16 cellular contexts compared by ENCODE assay signal in the genomic region with DNA sequence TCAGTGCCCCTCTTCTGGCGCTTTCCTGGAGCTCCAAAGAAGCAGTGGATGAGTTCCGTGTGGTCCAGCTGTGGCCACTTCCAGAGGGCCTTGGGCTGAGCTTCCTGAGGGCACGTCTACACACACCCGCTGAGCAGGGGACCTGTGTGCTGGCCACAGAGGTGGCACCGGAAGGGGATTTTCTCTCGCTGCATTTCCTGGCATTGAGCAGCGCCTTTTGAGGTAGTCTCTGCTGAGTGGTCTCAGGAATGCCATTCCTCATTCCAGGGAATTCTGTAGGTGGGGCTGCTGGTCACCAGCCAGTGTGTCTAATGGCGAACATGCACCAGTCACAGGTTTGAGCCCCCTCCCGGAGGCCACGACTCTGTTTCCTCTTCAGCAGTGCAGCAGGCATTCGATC. TPM values are rescaled to one million over a fixed set of nuclear protein-coding genes. Genes with fewer than 3 reads are reported as not detected.
DNase-seq lines count a peak whose midpoint lies in the region; ATAC-seq, FAIRE-seq and TF ChIP-seq lines count a peak whose summit lies in the region.
"Had no signal": no experiment of that assay in that cellular context is flagged by ENCODE, and none has a peak within 500 bp of the region (broad histone marks: within the 10 kb centered on the region; RNA-seq: fewer than 3 reads in every experiment).

No MANE protein-coding gene starts in this region.

- no peaks in the 10 kb centered on the region for H3K36me3 ChIP-seq in SK-N-SH (replicated peaks in 1 of 2; ENCODE audit: control insufficient read depth in 1 of 2, insufficient read depth in 2 of 2, low read length in 1 of 2)
- no peaks in the 10 kb centered on the region for H3K36me3 ChIP-seq in endodermal cell (ENCODE audit: control insufficient read depth, insufficient read depth, low read length)

- H3K4me1 ChIP-seq in SK-N-SH (ENCODE audit: control insufficient read depth in 1 of 2, insufficient read depth in 2 of 2, low read depth in 1 of 2, low read length in 1 of 2) (peaks cover 5 to 62% of the 10 kb centered on the region in 2 experiments), endodermal cell (ENCODE audit: control insufficient read depth, insufficient read depth, low read length) (peaks cover 21% of the 10 kb centered on the region)

- H3K36me3 Mint-ChIP-seq in endodermal cell (ENCODE audit: low read depth), result no peaks in the 10 kb centered on the region
- no peaks in the 10 kb centered on the region for H3K36me3 Mint-ChIP-seq in mesothelial cell of epicardium
- H3K36me3 Mint-ChIP-seq in activated CD4-positive, alpha-beta memory T cell treated with anti-CD3 and anti-CD28 coated beads, Interleukin-2, amount 10 ng/mL, durations not matched to agents 7 days and 5 days (ENCODE audit: low read depth), result no peaks in the 10 kb centered on the region

- H3K4me3 ChIP-seq in SK-N-SH (ENCODE audit: low read depth in 2 of 2, low read length in 1 of 2) (no peak overlapping the region), endodermal cell (ENCODE audit: low read length) (no peak overlapping the region)

- TF ChIP-seq RAD21 in SK-N-SH (IDR thresholded peaks at IDR 0.05; ENCODE audit: low read length), result no peak

- no peak for TF ChIP-seq EP300 in SK-N-SH (IDR thresholded peaks at IDR 0.05; ENCODE audit: borderline replicate concordance in 1 of 2, low read depth in 1 of 2, low read length in 1 of 2)

- H3K4me3 Mint-ChIP-seq in endodermal cell (no peak overlapping the region), mesothelial cell of epicardium (no peak overlapping the region)
- H3K4me3 Mint-ChIP-seq in activated CD4-positive, alpha-beta memory T cell treated with anti-CD3 and anti-CD28 coated beads, Interleukin-2, amount 10 ng/mL, durations not matched to agents 7 days and 5 days, result no peak overlapping the region
- H3K4me3 Mint-ChIP-seq in stimulated activated naive CD8-positive, alpha-beta T cell treated with anti-CD3 and anti-CD28 coated beads, Interleukin-15, amount 100 ng/mL, for 72 hours, result no peak overlapping the region
- H3K4me3 Mint-ChIP-seq: dendritic cell treated with granulocyte-macrophage colony-stimulating factor and Interleukin-4, amounts not matched to agents 40 ng/mL and 50 ng/mL, for 4 days had no signal

- peak overlapping the region; percentile 61 for H3K27ac Mint-ChIP-seq in endodermal cell
- H3K27ac Mint-ChIP-seq in mesothelial cell of epicardium, result peak overlapping the region; percentile 97
- H3K27ac Mint-ChIP-seq in activated CD4-positive, alpha-beta memory T cell treated with anti-CD3 and anti-CD28 coated beads, Interleukin-2, amount 10 ng/mL, durations not matched to agents 7 days and 5 days, result no peak overlapping the region
- H3K27ac Mint-ChIP-seq in stimulated activated naive CD8-positive, alpha-beta T cell treated with anti-CD3 and anti-CD28 coated beads, Interleukin-15, amount 100 ng/mL, for 72 hours, result no peak overlapping the region
- H3K27ac Mint-ChIP-seq: dendritic cell treated with granulocyte-macrophage colony-stimulating factor and Interleukin-4, amounts not matched to agents 40 ng/mL and 50 ng/mL, for 4 days had no signal

- CTCF ChIA-PET in SK-N-SH (lab: Yijun Ruan, JAX), result interaction anchor here (0.8 kb wide), 2 partner anchors 18 to 148 kb away, joined by 3 to 4 read pairs; no protein-coding TSS in a partner anchor
- CTCF ChIA-PET in activated CD4-positive, alpha-beta memory T cell treated with anti-CD3 and anti-CD28 coated beads, Interleukin-2, amount 10 ng/mL, durations not matched to agents 7 days and 5 days (lab: Charles Lee), result no interaction called here

- H3K27ac ChIP-seq in SK-N-SH (ENCODE audit: low read depth in 2 of 2, low read length in 1 of 2) (peak overlapping the region; percentile 80 to 99; a peak in 3 of 4 replicates), endodermal cell (ENCODE audit: low read depth, low read length) (no peak overlapping the region)
- H3K27ac ChIP-seq: 22Rv1 had no signal

- H3K9me3 Mint-ChIP-seq in endodermal cell (no peaks in the 10 kb centered on the region), mesothelial cell of epicardium (no peaks in the 10 kb centered on the region)
- no peaks in the 10 kb centered on the region for H3K9me3 Mint-ChIP-seq in activated CD4-positive, alpha-beta memory T cell treated with anti-CD3 and anti-CD28 coated beads, Interleukin-2, amount 10 ng/mL, durations not matched to agents 7 days and 5 days
- no peaks in the 10 kb centered on the region for H3K9me3 Mint-ChIP-seq in stimulated activated naive CD8-positive, alpha-beta T cell treated with anti-CD3 and anti-CD28 coated beads, Interleukin-15, amount 100 ng/mL, for 72 hours
- H3K9me3 Mint-ChIP-seq: dendritic cell treated with granulocyte-macrophage colony-stimulating factor and Interleukin-4, amounts not matched to agents 40 ng/mL and 50 ng/mL, for 4 days had no signal

- no peaks in the 10 kb centered on the region for H4K20me1 ChIP-seq in SK-N-SH (ENCODE audit: insufficient read depth)

- DNase-seq in SK-N-SH, result no peak
- DNase-seq in endodermal cell, result peak; percentile 71
- no peak for DNase-seq in mesothelial cell of epicardium (ENCODE audit: low spot score in 2 of 2, unreplicated experiment in 2 of 2)
- no peak for DNase-seq in urothelium cell line (ENCODE audit: low spot score)
- no peak for DNase-seq in activated CD4-positive, alpha-beta memory T cell treated with anti-CD3 and anti-CD28 coated beads, Interleukin-2, amount 10 ng/mL, durations not matched to agents 7 days and 5 days
- no peak for DNase-seq in AG08396 (ENCODE audit: low spot score)
- no peak for DNase-seq in stimulated activated naive CD8-positive, alpha-beta T cell treated with anti-CD3 and anti-CD28 coated beads, Interleukin-15, amount 100 ng/mL, for 72 hours
- DNase-seq: activated CD4-positive, CD25-positive, alpha-beta regulatory T cell; activated gamma-delta T cell; hippocampal formation; KBM-7; NCI-H2107; stimulated activated naive CD8-positive, alpha-beta T cell treated with anti-CD3 and anti-CD28 coated beads, Interleukin-15, Interleukin-2, amounts not matched to agents 100 U/mL and 50 U/mL, for 24 hours had no signal

- no peaks in the 10 kb centered on the region for H3K79me2 ChIP-seq in SK-N-SH (ENCODE audit: insufficient read depth)

- no peak overlapping the region for H2AFZ ChIP-seq in SK-N-SH (ENCODE audit: low read depth)

- H3K27me3 Mint-ChIP-seq in endodermal cell (ENCODE audit: insufficient read depth) (no peaks in the 10 kb centered on the region), mesothelial cell of epicardium (ENCODE audit: low read depth) (no peaks in the 10 kb centered on the region)
- H3K27me3 Mint-ChIP-seq in activated CD4-positive, alpha-beta memory T cell treated with anti-CD3 and anti-CD28 coated beads, Interleukin-2, amount 10 ng/mL, durations not matched to agents 7 days and 5 days, result peaks cover 13% of the 10 kb centered on the region
- H3K27me3 Mint-ChIP-seq in stimulated activated naive CD8-positive, alpha-beta T cell treated with anti-CD3 and anti-CD28 coated beads, Interleukin-15, amount 100 ng/mL, for 72 hours, result peaks cover 20% of the 10 kb centered on the region

- H3K9me3 ChIP-seq in SK-N-SH, result no peaks in the 10 kb centered on the region
- H3K9me3 ChIP-seq in endodermal cell (ENCODE audit: control insufficient read depth, low read length), result no peaks in the 10 kb centered on the region

- no peak for TF ChIP-seq CTCF in SK-N-SH (IDR thresholded peaks at IDR 0.05)
- no peak for TF ChIP-seq CTCF in endodermal cell (conservative IDR thresholded peaks at IDR 0.05)
- TF ChIP-seq CTCF in mesothelial cell of epicardium (IDR thresholded peaks at IDR 0.05; ENCODE audit: unreplicated experiment), result no peak

- H3K9ac ChIP-seq in SK-N-SH (peak overlapping the region; percentile 61; the same call in 1 of the 2 replicates), endodermal cell (ENCODE audit: extremely low read depth, low read length, poor library complexity, severe bottlenecking) (no peak overlapping the region)

- no peak for ATAC-seq in SK-N-SH treated with all-trans-retinoic acid at 6 μM for 48 hours
- no peak for ATAC-seq in stimulated activated naive CD8-positive, alpha-beta T cell treated with anti-CD3 and anti-CD28 coated beads, Interleukin-15, amount 100 ng/mL, for 72 hours

- POLR2A ChIA-PET in SK-N-SH (lab: Yijun Ruan, JAX), result interaction anchor here (0.5 kb wide), 1 partner anchor 25 kb away, joined by 3 read pairs; no protein-coding TSS in a partner anchor
- POLR2A ChIA-PET in activated CD4-positive, alpha-beta memory T cell treated with anti-CD3 and anti-CD28 coated beads, Interleukin-2, amount 10 ng/mL, durations not matched to agents 7 days and 5 days (lab: Charles Lee), result no interaction called here

- peak; percentile 9 for FAIRE-seq in urothelium cell line (lab: Jason Lieb, UNC)

- H3K4me2 ChIP-seq in SK-N-SH, result peak overlapping the region; percentile 76

- peaks cover 56% of the 10 kb centered on the region for H3F3A ChIP-seq in SK-N-SH (replicated peaks; ENCODE audit: insufficient read depth)

- no peaks in the 10 kb centered on the region for H3K9me2 ChIP-seq in SK-N-SH

- H3K4me1 Mint-ChIP-seq in endodermal cell, result peaks cover 31% of the 10 kb centered on the region
- H3K4me1 Mint-ChIP-seq in mesothelial cell of epicardium, result peaks cover 42% of the 10 kb centered on the region
- H3K4me1 Mint-ChIP-seq in activated CD4-positive, alpha-beta memory T cell treated with anti-CD3 and anti-CD28 coated beads, Interleukin-2, amount 10 ng/mL, durations not matched to agents 7 days and 5 days, result no peaks in the 10 kb centered on the region
- H3K4me1 Mint-ChIP-seq in stimulated activated naive CD8-positive, alpha-beta T cell treated with anti-CD3 and anti-CD28 coated beads, Interleukin-15, amount 100 ng/mL, for 72 hours, result no peaks in the 10 kb centered on the region

- H3K27me3 ChIP-seq in SK-N-SH (ENCODE audit: insufficient read depth), result no peaks in the 10 kb centered on the region
- no peaks in the 10 kb centered on the region for H3K27me3 ChIP-seq in endodermal cell (ENCODE audit: control insufficient read depth, insufficient read depth, low read length, poor library complexity, severe bottlenecking)

- WGBS in SK-N-SH (ENCODE audit: low lambda C conversion rate), result 80% methylated on average over 4 of the region's 11 CpGs
- 88 to 89% methylated on average over 8 to 11 of the region's 11 CpGs for WGBS in endodermal cell (ENCODE audit: insufficient coverage in 1 of 2, insufficient read length in 1 of 2), 2 experiments

TF ChIP-seq in SK-N-SH, 30 proteins besides CTCF, POLR2A, EP300 and RAD21 (continues in another document):
- TF ChIP-seq CHD2 (IDR thresholded peaks at IDR 0.05; ENCODE audit: low read length, partially characterized antibody), result no peak

RNA-seq across cellular contexts. Expression of a gene that starts 48.1 kb away (rescaled TPM):
- 163 and 185 TPM in 2 replicates for polyA plus RNA-seq in SK-N-SH (2012; rRNA removed)
- polyA plus RNA-seq in SK-N-SH (2012; cell fraction: cytosol; rRNA removed), result 91.0 and 115 TPM in 2 replicates
- 312 and 373 TPM in 2 replicates for polyA plus RNA-seq in SK-N-SH (2012; cell fraction: nucleus; rRNA removed)
- total RNA-seq in endodermal cell, result 100 to 1,000 TPM; 109 to 153 TPM
- 59.2 TPM for polyA plus RNA-seq in endodermal cell (2013, experiment 1 of 2)
- 56.9 TPM for polyA plus RNA-seq in endodermal cell (2013, experiment 2 of 2)
- 281 to 297 TPM (median 296 TPM) in 3 replicates for total RNA-seq in mesothelial cell of epicardium
- not detected for total RNA-seq in activated CD4-positive, alpha-beta memory T cell treated with anti-CD3 and anti-CD28 coated beads, Interleukin-2, amount 10 ng/mL, durations not matched to agents 7 days and 5 days

Comparison
In these comparisons a context has a peak if more than half of its experiments do, and no peak if none do; other contexts are left out.
1. H3K27ac Mint-ChIP-seq: peak in endodermal cell (single experiment) and mesothelial cell of epicardium (single experiment); none in activated CD4-positive, alpha-beta memory T cell treated with anti-CD3 and anti-CD28 coated beads, Interleukin-2, amount 10 ng/mL, durations not matched to agents 7 days and 5 days (single experiment) and stimulated activated naive CD8-positive, alpha-beta T cell treated with anti-CD3 and anti-CD28 coated beads, Interleukin-15, amount 100 ng/mL, for 72 hours (0 of 2).
2. RNA of a gene that starts 48.1 kb away (total RNA-seq): 281 to 297 TPM in mesothelial cell of epicardium and 109 to 153 TPM in endodermal cell; not detected in activated CD4-positive, alpha-beta memory T cell treated with anti-CD3 and anti-CD28 coated beads, Interleukin-2, amount 10 ng/mL, durations not matched to agents 7 days and 5 days; every median in the first group is over 100 times any median in the second.